In genomic region chr7:151472644-151473380, GRCh38 we compare ENCODE assay signal across 1 cellular context.
A peak's percentile ranks its signal among the peaks of the same experiment; 100 is the strongest.
TF ChIP-seq lines count a peak whose summit lies in the region.

No MANE protein-coding gene starts in this region.

TF ChIP-seq in GM12878, 131 proteins besides CTCF, POLR2A, EP300 and RAD21 (continued from another document):
- TF ChIP-seq E4F1 (IDR thresholded peaks at IDR 0.05; ENCODE audit: borderline replicate concordance, partially characterized antibody) (no peak), HSF1 (IDR thresholded peaks at IDR 0.05; ENCODE audit: low read depth, low read length) (no peak), MAX (IDR thresholded peaks at IDR 0.05; ENCODE audit: low read depth, low read length) (0 out of 2 replicates have a peak, but pooled peaks have one; percentile 21), REST (IDR thresholded peaks at IDR 0.05; ENCODE audit: low read depth, low read length) (no peak)
